In genomic region chr1:247209306-247209900, GRCh38 we compare ENCODE assay signal across 8 cellular contexts. TPM values are rescaled to one million over a fixed set of nuclear protein-coding genes. Genes with fewer than 3 reads are reported as not detected.
DNase-seq lines count a peak whose midpoint lies in the region; ATAC-seq and TF ChIP-seq lines count a peak whose summit lies in the region.

No MANE protein-coding gene starts in this region.

- no peaks in the 10 kb centered on the region for H3K27me3 Mint-ChIP-seq in endothelial cell (ENCODE audit: unreplicated experiment)

- H3K4me3 ChIP-seq in DND-41 (ENCODE audit: low read depth in 1 of 2, low read length in 2 of 2): peak overlapping the region; percentile 57 to 95; a peak in 3 of 4 replicates
- peak overlapping the region; percentile 90 for H3K4me3 ChIP-seq in OCI-LY3 (ENCODE audit: low read length)
- peak overlapping the region; percentile 82 for H3K4me3 ChIP-seq in parathyroid adenoma (ENCODE audit: low read depth, low read length)

- peaks cover 31% of the 10 kb centered on the region for H4K20me1 ChIP-seq in DND-41 (ENCODE audit: insufficient read depth, low read length)
- H4K20me1 ChIP-seq in OCI-LY3 (ENCODE audit: insufficient read depth, low read length): peaks cover 46% of the 10 kb centered on the region

- H3K4me1 ChIP-seq in DND-41 (ENCODE audit: insufficient read depth, low read length) (peaks cover 33% of the 10 kb centered on the region), OCI-LY3 (ENCODE audit: low read length) (peaks cover 36% of the 10 kb centered on the region), parathyroid adenoma (no peaks in the 10 kb centered on the region)

- H2AFZ ChIP-seq in DND-41 (ENCODE audit: low read depth, low read length) (no peak overlapping the region), OCI-LY3 (ENCODE audit: low read depth, low read length) (no peak overlapping the region), parathyroid adenoma (no peak overlapping the region)

- intact Hi-C loops in posterior cingulate gyrus (cut with DNase I): no loop called here

- H3K79me2 ChIP-seq in DND-41 (ENCODE audit: insufficient read depth, low read length) (peaks cover 59% of the 10 kb centered on the region), OCI-LY3 (ENCODE audit: low read length) (peaks cover 62% of the 10 kb centered on the region), parathyroid adenoma (peaks cover 10% of the 10 kb centered on the region)

- peaks cover 21% of the 10 kb centered on the region for H3K36me3 ChIP-seq in DND-41 (ENCODE audit: insufficient read depth, low read length)
- peaks cover 43% of the 10 kb centered on the region for H3K36me3 ChIP-seq in OCI-LY3 (replicated peaks; ENCODE audit: low read depth, low read length)
- no peaks in the 10 kb centered on the region for H3K36me3 ChIP-seq in parathyroid adenoma (ENCODE audit: control insufficient read depth, insufficient read depth, low read length)

- peaks cover 44% of the 10 kb centered on the region for H3K4me1 Mint-ChIP-seq in endothelial cell (ENCODE audit: unreplicated experiment)

- H3K27ac ChIP-seq in DND-41 (ENCODE audit: low read length) (peak overlapping the region; percentile 87), OCI-LY3 (ENCODE audit: low read length) (no peak overlapping the region), parathyroid adenoma (no peak overlapping the region)

- peak overlapping the region; percentile 97 for H3K27ac Mint-ChIP-seq in endothelial cell (ENCODE audit: unreplicated experiment)

- ATAC-seq in DND-41 (ENCODE audit: insufficient read depth, low read depth) (no peak), HG02884 (IDR thresholded peaks at IDR 0.05; ENCODE audit: unreplicated experiment) (no peak)

- H3K9me3 Mint-ChIP-seq in endothelial cell (ENCODE audit: unreplicated experiment): no peaks in the 10 kb centered on the region

- H3K9ac ChIP-seq in DND-41 (ENCODE audit: low read depth, low read length): peak overlapping the region; percentile 89
- peak overlapping the region; percentile 83 for H3K9ac ChIP-seq in OCI-LY3 (ENCODE audit: low read length)
- no peak overlapping the region for H3K9ac ChIP-seq in parathyroid adenoma

- H3K4me3 Mint-ChIP-seq in endothelial cell (ENCODE audit: unreplicated experiment): peak overlapping the region; percentile 95

- TF ChIP-seq CTCF in DND-41 (IDR thresholded peaks at IDR 0.05; ENCODE audit: borderline replicate concordance, extremely low read depth, low read length, poor library complexity, severe bottlenecking) (no peak), OCI-LY3 (IDR thresholded peaks at IDR 0.05; ENCODE audit: low read depth, low read length) (no peak), endothelial cell (IDR thresholded peaks at IDR 0.05; ENCODE audit: unreplicated experiment) (no peak), parathyroid adenoma (IDR thresholded peaks at IDR 0.05) (no peak)

- no peak for DNase-seq in DND-41
- DNase-seq in endothelial cell (ENCODE audit: low spot score): no peak
- DNase-seq in activated CD8-positive, alpha-beta memory T cell treated with anti-CD3 and anti-CD28 coated beads, Interleukin-2, amount 50 U/mL, for 48 hours: no peak
- DNase-seq in posterior cingulate gyrus: no peak
- DNase-seq in glomerular visceral epithelial cell (ENCODE audit: extremely low spot score): no peak

- peaks cover 20% of the 10 kb centered on the region for H3K36me3 Mint-ChIP-seq in endothelial cell (ENCODE audit: low read depth, unreplicated experiment)

- H3K27me3 ChIP-seq in DND-41 (ENCODE audit: insufficient read depth, low read length, poor library complexity) (no peaks in the 10 kb centered on the region), OCI-LY3 (ENCODE audit: low read depth, low read length) (no peaks in the 10 kb centered on the region), parathyroid adenoma (ENCODE audit: control insufficient read depth, insufficient read depth, low read length) (no peaks in the 10 kb centered on the region)

- H3K4me2 ChIP-seq in DND-41 (ENCODE audit: insufficient read depth, low read length): peak overlapping the region; percentile 71
- peak overlapping the region; percentile 95 for H3K4me2 ChIP-seq in OCI-LY3 (ENCODE audit: low read length)
- H3K4me2 ChIP-seq in parathyroid adenoma (ENCODE audit: low read length): peak overlapping the region; percentile 62

- H3K9me3 ChIP-seq in DND-41 (ENCODE audit: insufficient read depth, low read length, severe bottlenecking) (no peaks in the 10 kb centered on the region), OCI-LY3 (ENCODE audit: insufficient read depth, low read length) (no peaks in the 10 kb centered on the region), parathyroid adenoma (ENCODE audit: control insufficient read depth, low read length) (no peaks in the 10 kb centered on the region)

RNA-seq across cellular contexts. Expression of gene ZNF124, which starts 37.6 kb away (rescaled TPM):
- total RNA-seq in endothelial cell (ENCODE audit: unreplicated experiment): 138 TPM

RNA-seq across cellular contexts. Expression of gene VN1R5, which starts 46.5 kb away (rescaled TPM):
- not detected for total RNA-seq in endothelial cell (ENCODE audit: unreplicated experiment)
